ENCODE assay signal across 8 cellular contexts in genomic region chr12:110403975-110404675, GRCh38. TPM values are rescaled to one million over a fixed set of nuclear protein-coding genes. Genes with fewer than 3 reads are reported as not detected.
A peak's percentile ranks its signal among the peaks of the same experiment; 100 is the strongest.
DNase-seq lines count a peak whose midpoint lies in the region; ATAC-seq and TF ChIP-seq lines count a peak whose summit lies in the region.

No MANE protein-coding gene starts in this region.

- TF ChIP-seq CTCF in Peyer's patch (IDR thresholded peaks at IDR 0.05) = no peak
- peak in 2 of 6 experiments; percentile 4 to 20 for TF ChIP-seq CTCF in esophagus squamous epithelium (IDR thresholded peaks at IDR 0.05)

- H3K4me1 ChIP-seq in Peyer's patch = peaks cover 0 to 9% (median 6%) of the 10 kb centered on the region in 4 donors
- H3K4me1 ChIP-seq in esophagus squamous epithelium = peaks cover 8 to 44% (median 15%) of the 10 kb centered on the region in 3 donors

- H3K9me3 ChIP-seq in Peyer's patch = no peaks in the 10 kb centered on the region
- H3K9me3 ChIP-seq in esophagus squamous epithelium = no peaks in the 10 kb centered on the region

- TF ChIP-seq POLR2A in GM18505 (IDR thresholded peaks at IDR 0.05; ENCODE audit: borderline replicate concordance, extremely low read depth, insufficient read depth, insufficient read length) (peak; percentile 52), Peyer's patch (IDR thresholded peaks at IDR 0.05) (no peak), esophagus squamous epithelium (IDR thresholded peaks at IDR 0.05) (no peak)

- H3K36me3 ChIP-seq in Peyer's patch (peaks cover 0 to 8% (median 0%) of the 10 kb centered on the region in 3 donors), esophagus squamous epithelium (peaks cover 0 to 23% (median 0%) of the 10 kb centered on the region in 3 donors)

- 13 to 16% methylated on average over 21 of the region's 21 CpGs for WGBS in esophagus squamous epithelium, 2 donors

- intact Hi-C loops in esophagus squamous epithelium (cut with DNase I) = no loop called here

- ATAC-seq in GM18505 (IDR thresholded peaks at IDR 0.05; ENCODE audit: unreplicated experiment) = peak; percentile 46
- ATAC-seq in GM21526 (IDR thresholded peaks at IDR 0.05; ENCODE audit: low FRiP score, unreplicated experiment) = no peak

- DNase-seq in KG1 (lab: John Stamatoyannopoulos, UW) = peak; percentile 97
- DNase-seq in Peyer's patch = peak; percentile 75 to 92 (median 77)
- DNase-seq in activated T-helper 1 cell treated with Interleukin-2 at 50 U/mL for 16 hours (ENCODE audit: low read depth) = peak; percentile 67
- DNase-seq in esophagus squamous epithelium (lab: John Stamatoyannopoulos, UW) = no peak
- DNase-seq in myocyte (ENCODE audit: low read depth) = peak; percentile 80
- peak; percentile 51 to 55 for DNase-seq in stimulated activated CD8-positive, alpha-beta memory T cell treated with anti-CD3 and anti-CD28 coated beads, Interleukin-7, amount 100 ng/mL, for 1 hour (ENCODE audit: low read depth in 2 of 2)

- H3K27me3 ChIP-seq in Peyer's patch (no peaks in the 10 kb centered on the region), esophagus squamous epithelium (no peaks in the 10 kb centered on the region)

- H3K4me3 ChIP-seq in Peyer's patch (peak overlapping the region; percentile 84 to 100 (median 93)), esophagus squamous epithelium (peak overlapping the region; percentile 88 to 97 (median 96))

- peak overlapping the region; percentile 87 to 94 (median 89) for H3K27ac ChIP-seq in Peyer's patch
- H3K27ac ChIP-seq in esophagus squamous epithelium = peak overlapping the region; percentile 91 to 98 (median 96)

RNA-seq across cellular contexts. Expression of gene ANAPC7, which starts 0.6 kb away (rescaled TPM):
- 10 to 100 TPM; 31.6 to 66.0 (median 50.7) TPM for total RNA-seq in Peyer's patch
- total RNA-seq in esophagus squamous epithelium = 10 to 100 TPM; 67.5 to 78.8 (median 74.4) TPM
- 72.2 and 81.3 TPM in 2 replicates for total RNA-seq in myocyte
- polyA plus RNA-seq in myocyte (2012) = 46.2 TPM

RNA-seq across cellular contexts. Expression of gene ARPC3, which starts 46.0 kb away (rescaled TPM):
- total RNA-seq in Peyer's patch = 100 to 1,000 TPM; 224 to 314 (median 267) TPM
- 100 to 1,000 TPM; 439 to 894 (median 711) TPM for total RNA-seq in esophagus squamous epithelium
- 170 and 371 TPM in 2 replicates for total RNA-seq in myocyte
- polyA plus RNA-seq in myocyte (2012) = 230 TPM
